In the genomic region with DNA sequence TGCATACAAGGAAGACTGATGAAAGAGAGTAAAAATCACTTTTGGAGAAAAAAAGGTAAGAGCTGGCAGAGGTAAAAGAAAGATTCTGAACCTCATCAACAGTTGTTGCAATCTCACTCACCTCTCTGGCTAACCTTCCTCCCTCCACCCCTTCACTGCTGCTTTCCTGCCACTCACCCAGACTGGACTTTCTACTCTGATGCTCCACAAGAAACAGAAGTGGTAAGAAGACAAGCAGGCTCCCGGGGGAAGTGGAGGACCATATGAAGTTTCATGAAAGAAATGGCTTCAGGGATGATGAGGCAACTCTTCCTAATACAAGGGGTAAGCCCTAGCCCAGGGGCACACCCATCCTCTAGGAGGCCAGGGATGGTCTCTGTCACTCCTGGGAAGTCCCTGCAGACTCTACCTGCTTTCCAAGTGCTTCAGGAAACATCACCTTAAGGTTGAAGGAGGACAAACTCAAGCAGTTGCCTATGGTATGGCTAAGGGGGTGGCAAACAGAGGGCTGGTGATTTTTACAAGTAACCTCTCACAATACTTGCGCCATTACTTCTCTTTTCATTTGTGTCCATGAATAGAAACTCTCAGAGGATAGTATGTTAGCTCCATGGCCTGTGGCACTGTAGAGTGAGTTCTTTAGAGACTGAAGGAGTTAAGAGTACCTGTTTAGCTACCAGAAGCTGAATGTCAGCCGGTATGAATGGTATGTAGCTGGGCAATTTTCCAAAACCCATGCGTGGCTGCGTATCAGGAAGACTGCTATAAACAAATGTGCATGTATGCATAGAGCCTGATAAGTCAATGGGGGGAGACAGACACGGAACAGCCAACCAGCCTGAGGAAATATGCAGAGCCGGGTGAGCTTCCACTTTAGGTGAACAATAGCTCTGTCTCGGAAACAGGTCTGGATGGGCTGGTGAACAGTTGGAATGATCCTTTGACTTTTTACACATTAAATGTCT, we compare ENCODE assay signal across 9 cellular contexts.
DNase-seq lines count a peak whose midpoint lies in the region; ATAC-seq and TF ChIP-seq lines count a peak whose summit lies in the region.
"Had no signal": no experiment of that assay in that cellular context is flagged by ENCODE, and none has a peak within 500 bp of the region (broad histone marks: within the 10 kb centered on the region; RNA-seq: fewer than 3 reads in every experiment).

No MANE protein-coding gene starts in this region.

- H3K27me3 ChIP-seq in parathyroid adenoma (ENCODE audit: control insufficient read depth, insufficient read depth, low read length): no peaks in the 10 kb centered on the region

- H3K4me1 ChIP-seq in parathyroid adenoma: peaks cover 26% of the 10 kb centered on the region

- no peaks in the 10 kb centered on the region for H3K9me3 Mint-ChIP-seq in immature natural killer cell

- H2AFZ ChIP-seq in parathyroid adenoma: no peak overlapping the region

- peaks cover 23 to 57% of the 10 kb centered on the region in 2 donors for H3K4me1 Mint-ChIP-seq in immature natural killer cell

- H3K36me3 ChIP-seq in parathyroid adenoma (ENCODE audit: control insufficient read depth, insufficient read depth, low read length): no peaks in the 10 kb centered on the region
- H3K36me3 ChIP-seq: HAP-1 had no signal

- ATAC-seq in GM18498 (IDR thresholded peaks at IDR 0.05; ENCODE audit: unreplicated experiment): no peak

- H3K27ac ChIP-seq in parathyroid adenoma: no peak overlapping the region

- DNase-seq in H4 (ENCODE audit: low spot score) (peak; percentile 42), NCI-H345 (lab: John Stamatoyannopoulos, UW) (peak; percentile 95), choroid plexus epithelial cell (ENCODE audit: low read depth) (peak; percentile 73), immature natural killer cell (no peak)
- no peak for DNase-seq in stimulated activated CD4-positive, alpha-beta T cell treated with anti-CD3 and anti-CD28 coated beads, Interleukin-4, amount 100 ng/mL, for 4 hours
- DNase-seq: activated effector memory CD4-positive, alpha-beta T cell treated with Interleukin-2 at 50 U/mL for 16 hours had no signal

- TF ChIP-seq CTCF in choroid plexus epithelial cell (conservative IDR thresholded peaks at IDR 0.05; ENCODE audit: low read depth, low read length) (no peak), parathyroid adenoma (IDR thresholded peaks at IDR 0.05) (no peak)

- no peak overlapping the region for H3K4me3 ChIP-seq in choroid plexus epithelial cell (ENCODE audit: low read depth, low read length)
- no peak overlapping the region for H3K4me3 ChIP-seq in parathyroid adenoma (ENCODE audit: low read depth, low read length)
- H3K4me3 ChIP-seq: HAP-1 had no signal

- peak overlapping the region; percentile 35 for H3K4me2 ChIP-seq in parathyroid adenoma (ENCODE audit: low read length)

- H3K27ac Mint-ChIP-seq in immature natural killer cell: no peak overlapping the region

- peaks cover 0 to 2% (median 0%) of the 10 kb centered on the region in 3 donors for H3K27me3 Mint-ChIP-seq in immature natural killer cell (ENCODE audit: low read depth in 3 of 3)

- no peak overlapping the region for H3K9ac ChIP-seq in parathyroid adenoma

- no peaks in the 10 kb centered on the region for H3K9me3 ChIP-seq in parathyroid adenoma (ENCODE audit: control insufficient read depth, low read length)
- H3K9me3 ChIP-seq: HAP-1 had no signal

- H3K4me3 Mint-ChIP-seq in immature natural killer cell: no peak overlapping the region

- H3K36me3 Mint-ChIP-seq in immature natural killer cell: no peaks in the 10 kb centered on the region

- H3K79me2 ChIP-seq in parathyroid adenoma: peaks cover 3% of the 10 kb centered on the region

Comparison
In these comparisons a context has a peak if more than half of its experiments do, and no peak if none do; other contexts are left out.
1. DNase-seq: peak in H4 (single experiment), NCI-H345 (single experiment) and choroid plexus epithelial cell (single experiment); none in immature natural killer cell (0 of 3) and stimulated activated CD4-positive, alpha-beta T cell treated with anti-CD3 and anti-CD28 coated beads, Interleukin-4, amount 100 ng/mL, for 4 hours (0 of 2).